Comparison of ENCODE assay signal across 8 cellular contexts in genomic region chr12:53219116-53219955, GRCh38. TPM values are rescaled to one million over a fixed set of nuclear protein-coding genes. Genes with fewer than 3 reads are reported as not detected.
DNase-seq lines count a peak whose midpoint lies in the region; ATAC-seq and TF ChIP-seq lines count a peak whose summit lies in the region.

No MANE protein-coding gene starts in this region.

- ATAC-seq in CD4-positive, alpha-beta T cell (ENCODE audit: poor library complexity), result peak; percentile 13
- ATAC-seq in HG02763 (IDR thresholded peaks at IDR 0.05; ENCODE audit: unreplicated experiment), result peak; percentile 21
- peak; percentile 47 for ATAC-seq in stimulated activated naive CD8-positive, alpha-beta T cell treated with anti-CD3 and anti-CD28 coated beads, Interleukin-15, Interleukin-2, amounts not matched to agents 100 U/mL and 50 U/mL, for 24 hours
- ATAC-seq in GM19455 (IDR thresholded peaks at IDR 0.05; ENCODE audit: unreplicated experiment), result no peak

- no peaks in the 10 kb centered on the region for H3K9me3 ChIP-seq in CD4-positive, alpha-beta T cell (ENCODE audit: control insufficient read depth, low read length)
- no peaks in the 10 kb centered on the region for H3K9me3 ChIP-seq in mucosa of rectum (ENCODE audit: control insufficient read depth in 2 of 2, low read length in 2 of 2)

- H3K4me3 Mint-ChIP-seq in CD4-positive, alpha-beta T cell, result peak overlapping the region; percentile 100

- no peak for TF ChIP-seq CTCF in CD4-positive, alpha-beta T cell (IDR thresholded peaks at IDR 0.05)
- TF ChIP-seq CTCF in coronary artery (IDR thresholded peaks at IDR 0.05), result no peak

- H3K27ac Mint-ChIP-seq in CD4-positive, alpha-beta T cell, result peak overlapping the region; percentile 90

- H3K4me3 ChIP-seq in coronary artery (peak overlapping the region; percentile 90), mucosa of rectum (ENCODE audit: low read length in 2 of 2) (peak overlapping the region; percentile 64 to 81)

- peaks cover 41% of the 10 kb centered on the region for H3K36me3 Mint-ChIP-seq in CD4-positive, alpha-beta T cell (ENCODE audit: low read depth)

- H3K36me3 ChIP-seq in mucosa of rectum (ENCODE audit: control insufficient read depth in 2 of 2, insufficient read depth in 2 of 2, low read length in 2 of 2), result peaks cover 2 to 9% of the 10 kb centered on the region in 2 donors

- H3K9me3 Mint-ChIP-seq in CD4-positive, alpha-beta T cell, result no peaks in the 10 kb centered on the region

- no peaks in the 10 kb centered on the region for H3K27me3 Mint-ChIP-seq in CD4-positive, alpha-beta T cell

- peaks cover 58% of the 10 kb centered on the region in 2 donors for H3K4me1 ChIP-seq in mucosa of rectum (ENCODE audit: control insufficient read depth in 2 of 2, insufficient read depth in 2 of 2, low read length in 2 of 2)

- H3K9ac ChIP-seq in mucosa of rectum (ENCODE audit: low read depth in 1 of 2, low read length in 2 of 2), result peak overlapping the region; percentile 67 to 76

- intact Hi-C loops in CD4-positive, alpha-beta T cell (cut with DNase I, micrococcal nuclease), result no loop called here

- peak in 4 of 10 experiments; percentile 29 to 55 (median 37) for DNase-seq in CD4-positive, alpha-beta T cell
- peak; percentile 59 for DNase-seq in activated CD4-positive, CD25-positive, alpha-beta regulatory T cell treated with anti-CD3 and anti-CD28 coated beads, Interleukin-2, amount 50 U/mL, for 72 hours
- no peak for DNase-seq in coronary artery (ENCODE audit: low spot score)
- DNase-seq in stimulated activated naive CD8-positive, alpha-beta T cell treated with anti-CD3 and anti-CD28 coated beads, Interleukin-15, Interleukin-2, amounts not matched to agents 100 U/mL and 50 U/mL, for 24 hours, result peak; percentile 79
- no peak for DNase-seq in NCI-H345 treated with DMSO at 0.1 percent for 48 hours (lab: John Stamatoyannopoulos, UW; ENCODE audit: unreplicated experiment)

- POLR2A ChIA-PET in CD4-positive, alpha-beta T cell (lab: Charles Lee), result interaction anchor here (0.7 to 5.6 kb wide), 32 partner anchors 11 to 634 kb away, joined by 3 to 43 read pairs (median 5); partner anchors contain the start of genes AAAS, CSAD, ESPL1 and ITGB7

- peak overlapping the region; percentile 92 for H3K27ac ChIP-seq in CD4-positive, alpha-beta T cell (ENCODE audit: low read depth, low read length)
- H3K27ac ChIP-seq in coronary artery, result peak overlapping the region; percentile 74 to 93
- H3K27ac ChIP-seq in mucosa of rectum (ENCODE audit: low read depth in 2 of 2, low read length in 2 of 2), result peak overlapping the region; percentile 99 to 100

- H3K4me1 Mint-ChIP-seq in CD4-positive, alpha-beta T cell (ENCODE audit: low read depth), result peaks cover 80% of the 10 kb centered on the region

- H3K27me3 ChIP-seq in CD4-positive, alpha-beta T cell (ENCODE audit: control insufficient read depth, insufficient read depth, low read length), result no peaks in the 10 kb centered on the region
- no peaks in the 10 kb centered on the region for H3K27me3 ChIP-seq in mucosa of rectum (ENCODE audit: control insufficient read depth in 2 of 2, insufficient read depth in 2 of 2, low read length in 2 of 2)

- CTCF ChIA-PET in CD4-positive, alpha-beta T cell (lab: Charles Lee), result interaction anchor here (0.6 to 8.3 kb wide), 6 partner anchors 13 to 102 kb away, joined by 3 to 68 read pairs (median 4); partner anchors contain the start of genes AAAS, ESPL1 and ITGB7

RNA-seq across cellular contexts. Expression of gene ITGB7, which starts 12.3 kb away (rescaled TPM):
- 100 to 1,000 TPM; 166 to 180 TPM for total RNA-seq in CD4-positive, alpha-beta T cell

RNA-seq across cellular contexts. Expression of gene RARG, which starts 12.7 kb away (rescaled TPM):
- 10 to 100 TPM; 14.0 to 15.8 TPM for total RNA-seq in CD4-positive, alpha-beta T cell

RNA-seq across cellular contexts. Expression of gene CSAD, which starts 38.6 kb away (rescaled TPM):
- total RNA-seq in CD4-positive, alpha-beta T cell, result 10 to 100 TPM; 56.7 to 57.3 TPM

RNA-seq across cellular contexts. Expression of gene ZNF740, which starts 38.8 kb away (rescaled TPM):
- total RNA-seq in CD4-positive, alpha-beta T cell, result 10 to 100 TPM; 24.4 to 24.7 TPM

RNA-seq across cellular contexts. Expression of gene ESPL1, which starts 48.8 kb away (rescaled TPM):
- under 1 TPM; 0.20 to 0.71 TPM for total RNA-seq in CD4-positive, alpha-beta T cell

Comparison
In these comparisons a context has a peak if more than half of its experiments do, and no peak if none do; other contexts are left out.
1. DNase-seq: peak in activated CD4-positive, CD25-positive, alpha-beta regulatory T cell treated with anti-CD3 and anti-CD28 coated beads, Interleukin-2, amount 50 U/mL, for 72 hours (single experiment) and stimulated activated naive CD8-positive, alpha-beta T cell treated with anti-CD3 and anti-CD28 coated beads, Interleukin-15, Interleukin-2, amounts not matched to agents 100 U/mL and 50 U/mL, for 24 hours (single experiment); none in coronary artery (single experiment) and NCI-H345 treated with DMSO at 0.1 percent for 48 hours (single experiment).
2. Peak in every context shown above with its lines, with median percentiles within 50 percentile points of each other: H3K27ac ChIP-seq.